ENCODE assay signal across 24 cellular contexts in genomic region chr6:25171301-25171700, GRCh38.
DNase-seq lines count a peak whose midpoint lies in the region; ATAC-seq and TF ChIP-seq lines count a peak whose summit lies in the region.
"Had no signal": no experiment of that assay in that cellular context is flagged by ENCODE, and none has a peak within 500 bp of the region (broad histone marks: within the 10 kb centered on the region; RNA-seq: fewer than 3 reads in every experiment).

No MANE protein-coding gene starts in this region.

- H3K9me3 ChIP-seq in thoracic aorta = no peaks in the 10 kb centered on the region
- no peaks in the 10 kb centered on the region for H3K9me3 ChIP-seq in CD4-positive, alpha-beta T cell (ENCODE audit: control insufficient read depth, low read length)
- H3K9me3 ChIP-seq: A549, body of pancreas, thyroid gland had no signal

- H3K27ac ChIP-seq in thoracic aorta = peak overlapping the region; percentile 9 to 92
- no peak overlapping the region for H3K27ac ChIP-seq in CD4-positive, alpha-beta T cell (ENCODE audit: low read depth, low read length)
- H3K27ac ChIP-seq: body of pancreas, WERI-Rb-1 had no signal

- peak overlapping the region; percentile 48 for H3K27ac Mint-ChIP-seq in activated CD4-positive, alpha-beta T cell treated with anti-CD3 and anti-CD28 coated beads, Interleukin-2, amount 10 ng/mL, durations not matched to agents 24 days and 14 days
- H3K27ac Mint-ChIP-seq in CD4-positive, alpha-beta T cell = no peak overlapping the region
- H3K27ac Mint-ChIP-seq: activated naive CD4-positive, alpha-beta T cell treated with anti-CD3 and anti-CD28 coated beads, Interleukin-2, amount 50 U/mL, for 24 hours; activated T-cell treated with anti-CD3 and anti-CD28 coated beads, Interleukin-2, amount 50 U/mL, for 24 hours; effector memory CD8-positive, alpha-beta T cell; stimulated activated memory B cell treated with anti-CD40 and anti-IgM and Interleukin-4, amounts not matched to agents 10 μg/mL and 1 μg/mL and 100 μg/mL, for 72 hours had no signal

- intact Hi-C loops in activated CD4-positive, alpha-beta T cell treated with anti-CD3 and anti-CD28 coated beads, Interleukin-2, amount 10 ng/mL, durations not matched to agents 24 days and 14 days (cut with micrococcal nuclease) = loop anchor here (10.0 kb wide), 1 partner anchor 854 kb away; a partner anchor contains a TSS
- intact Hi-C loops in CD4-positive, alpha-beta T cell (cut with DNase I, micrococcal nuclease) = no loop called here

- no peak for DNase-seq in activated CD4-positive, alpha-beta T cell treated with anti-CD3 and anti-CD28 coated beads, Interleukin-2, amount 10 ng/mL, durations not matched to agents 24 days and 14 days
- DNase-seq in activated CD4-positive, alpha-beta T cell treated with anti-CD3 and anti-CD28 coated beads, Interleukin-2, amount 50 U/mL, for 1 hour = no peak
- DNase-seq in OCI-M1 (lab: John Stamatoyannopoulos, UW) = peak; percentile 42
- peak; percentile 81 for DNase-seq in epithelial cell of esophagus (ENCODE audit: low read depth)
- DNase-seq in thoracic aorta (ENCODE audit: low spot score) = no peak
- no peak for DNase-seq in CD4-positive, alpha-beta T cell
- no peak for DNase-seq in activated effector memory CD4-positive, alpha-beta T cell treated with Interleukin-2 at 50 U/mL for 16 hours
- DNase-seq: activated CD4-positive, alpha-beta T cell treated with anti-CD3 and anti-CD28 coated beads, Interleukin-2, amount 50 U/mL, for 48 hours; activated T-cell treated with anti-CD3 and anti-CD28 coated beads, Interleukin-2, amount 50 U/mL, for 24 hours; body of pancreas; effector memory CD8-positive, alpha-beta T cell; EL; GOT3; NCI-H1417 treated with DMSO at 0.1 percent for 48 hours; NCI-H2107; NK-92 treated with Interleukin-12 subunit alpha and Interleukin-12 subunit beta, amount 100 ng/mL, for 24 hours; stimulated activated CD4-positive, alpha-beta T cell treated with anti-CD3 and anti-CD28 coated beads, Interleukin-1b, Interleukin-23, amount 100 ng/mL, for 48 hours; thyroid gland; WERI-Rb-1 had no signal

- no peaks in the 10 kb centered on the region for H3K36me3 Mint-ChIP-seq in activated CD4-positive, alpha-beta T cell treated with anti-CD3 and anti-CD28 coated beads, Interleukin-2, amount 10 ng/mL, durations not matched to agents 24 days and 14 days (ENCODE audit: low read depth)
- no peaks in the 10 kb centered on the region for H3K36me3 Mint-ChIP-seq in CD4-positive, alpha-beta T cell (ENCODE audit: low read depth)
- H3K36me3 Mint-ChIP-seq: activated naive CD4-positive, alpha-beta T cell treated with anti-CD3 and anti-CD28 coated beads, Interleukin-2, amount 50 U/mL, for 24 hours; stimulated activated memory B cell treated with anti-CD40 and anti-IgM and Interleukin-4, amounts not matched to agents 10 μg/mL and 1 μg/mL and 100 μg/mL, for 72 hours had no signal

- ATAC-seq in thoracic aorta (ENCODE audit: insufficient number of reproducible peaks, low FRiP score, low read depth) = no peak
- no peak for ATAC-seq in HG02981 (IDR thresholded peaks at IDR 0.05; ENCODE audit: unreplicated experiment)
- ATAC-seq in CD4-positive, alpha-beta T cell (ENCODE audit: poor library complexity) = no peak
- ATAC-seq: A549; body of pancreas; effector memory CD8-positive, alpha-beta T cell; stimulated activated memory B cell treated with anti-CD40 and anti-IgM and Interleukin-4, amounts not matched to agents 10 μg/mL and 1 μg/mL and 100 μg/mL, for 72 hours had no signal

- H3K4me1 ChIP-seq in thoracic aorta (ENCODE audit: control insufficient read depth in 1 of 2, low read depth in 2 of 2) = peaks cover 25 to 56% of the 10 kb centered on the region in 2 donors

- POLR2A ChIA-PET in CD4-positive, alpha-beta T cell (lab: Charles Lee) = no interaction called here

- H3K27me3 Mint-ChIP-seq in activated CD4-positive, alpha-beta T cell treated with anti-CD3 and anti-CD28 coated beads, Interleukin-2, amount 10 ng/mL, durations not matched to agents 24 days and 14 days = no peaks in the 10 kb centered on the region
- H3K27me3 Mint-ChIP-seq in CD4-positive, alpha-beta T cell = no peaks in the 10 kb centered on the region
- H3K27me3 Mint-ChIP-seq: activated naive CD4-positive, alpha-beta T cell treated with anti-CD3 and anti-CD28 coated beads, Interleukin-2, amount 50 U/mL, for 24 hours; effector memory CD8-positive, alpha-beta T cell; stimulated activated memory B cell treated with anti-CD40 and anti-IgM and Interleukin-4, amounts not matched to agents 10 μg/mL and 1 μg/mL and 100 μg/mL, for 72 hours had no signal

- no peaks in the 10 kb centered on the region for H3K27me3 ChIP-seq in thoracic aorta (replicated peaks; ENCODE audit: insufficient read depth)
- H3K27me3 ChIP-seq in CD4-positive, alpha-beta T cell (ENCODE audit: control insufficient read depth, insufficient read depth, low read length) = no peaks in the 10 kb centered on the region
- H3K27me3 ChIP-seq: body of pancreas, thyroid gland had no signal

- CTCF ChIA-PET in CD4-positive, alpha-beta T cell (lab: Charles Lee) = no interaction called here

- TF ChIP-seq CTCF in epithelial cell of esophagus (IDR thresholded peaks at IDR 0.05; ENCODE audit: insufficient read depth, low read depth, low read length, missing control alignments) (no peak), thoracic aorta (IDR thresholded peaks at IDR 0.05) (no peak)
- no peak for TF ChIP-seq CTCF in CD4-positive, alpha-beta T cell (IDR thresholded peaks at IDR 0.05)

- peaks cover 5% of the 10 kb centered on the region for H3K9me3 Mint-ChIP-seq in activated CD4-positive, alpha-beta T cell treated with anti-CD3 and anti-CD28 coated beads, Interleukin-2, amount 10 ng/mL, durations not matched to agents 24 days and 14 days
- no peaks in the 10 kb centered on the region for H3K9me3 Mint-ChIP-seq in CD4-positive, alpha-beta T cell
- H3K9me3 Mint-ChIP-seq: activated naive CD4-positive, alpha-beta T cell treated with anti-CD3 and anti-CD28 coated beads, Interleukin-2, amount 50 U/mL, for 24 hours; activated T-cell treated with anti-CD3 and anti-CD28 coated beads, Interleukin-2, amount 50 U/mL, for 24 hours; effector memory CD8-positive, alpha-beta T cell; stimulated activated memory B cell treated with anti-CD40 and anti-IgM and Interleukin-4, amounts not matched to agents 10 μg/mL and 1 μg/mL and 100 μg/mL, for 72 hours had no signal

- peaks cover 84% of the 10 kb centered on the region for H3K4me1 Mint-ChIP-seq in activated CD4-positive, alpha-beta T cell treated with anti-CD3 and anti-CD28 coated beads, Interleukin-2, amount 10 ng/mL, durations not matched to agents 24 days and 14 days
- peaks cover 7% of the 10 kb centered on the region for H3K4me1 Mint-ChIP-seq in CD4-positive, alpha-beta T cell (ENCODE audit: low read depth)
- H3K4me1 Mint-ChIP-seq: stimulated activated memory B cell treated with anti-CD40 and anti-IgM and Interleukin-4, amounts not matched to agents 10 μg/mL and 1 μg/mL and 100 μg/mL, for 72 hours had no signal

- no peaks in the 10 kb centered on the region for H3K36me3 ChIP-seq in thoracic aorta
- H3K36me3 ChIP-seq: thyroid gland, WERI-Rb-1 had no signal

- H3K4me3 Mint-ChIP-seq in activated CD4-positive, alpha-beta T cell treated with anti-CD3 and anti-CD28 coated beads, Interleukin-2, amount 10 ng/mL, durations not matched to agents 24 days and 14 days = peak overlapping the region; percentile 21
- H3K4me3 Mint-ChIP-seq in CD4-positive, alpha-beta T cell = no peak overlapping the region
- H3K4me3 Mint-ChIP-seq: activated naive CD4-positive, alpha-beta T cell treated with anti-CD3 and anti-CD28 coated beads, Interleukin-2, amount 50 U/mL, for 24 hours; activated T-cell treated with anti-CD3 and anti-CD28 coated beads, Interleukin-2, amount 50 U/mL, for 24 hours; effector memory CD8-positive, alpha-beta T cell; stimulated activated memory B cell treated with anti-CD40 and anti-IgM and Interleukin-4, amounts not matched to agents 10 μg/mL and 1 μg/mL and 100 μg/mL, for 72 hours had no signal

- H3K4me3 ChIP-seq in epithelial cell of esophagus (ENCODE audit: low read length) = no peak overlapping the region
- no peak overlapping the region for H3K4me3 ChIP-seq in thoracic aorta
- H3K4me3 ChIP-seq: A549, body of pancreas, lung, thyroid gland had no signal

Comparison
In these comparisons a context has a peak if more than half of its experiments do, and no peak if none do; other contexts are left out.
1. DNase-seq: peak in OCI-M1 (single experiment) and epithelial cell of esophagus (single experiment); none in activated CD4-positive, alpha-beta T cell treated with anti-CD3 and anti-CD28 coated beads, Interleukin-2, amount 10 ng/mL, durations not matched to agents 24 days and 14 days (single experiment), activated CD4-positive, alpha-beta T cell treated with anti-CD3 and anti-CD28 coated beads, Interleukin-2, amount 50 U/mL, for 1 hour (single experiment), thoracic aorta (single experiment), CD4-positive, alpha-beta T cell (0 of 10) and activated effector memory CD4-positive, alpha-beta T cell treated with Interleukin-2 at 50 U/mL for 16 hours (single experiment).